8 cellular contexts compared by ENCODE assay signal in the genomic region with DNA sequence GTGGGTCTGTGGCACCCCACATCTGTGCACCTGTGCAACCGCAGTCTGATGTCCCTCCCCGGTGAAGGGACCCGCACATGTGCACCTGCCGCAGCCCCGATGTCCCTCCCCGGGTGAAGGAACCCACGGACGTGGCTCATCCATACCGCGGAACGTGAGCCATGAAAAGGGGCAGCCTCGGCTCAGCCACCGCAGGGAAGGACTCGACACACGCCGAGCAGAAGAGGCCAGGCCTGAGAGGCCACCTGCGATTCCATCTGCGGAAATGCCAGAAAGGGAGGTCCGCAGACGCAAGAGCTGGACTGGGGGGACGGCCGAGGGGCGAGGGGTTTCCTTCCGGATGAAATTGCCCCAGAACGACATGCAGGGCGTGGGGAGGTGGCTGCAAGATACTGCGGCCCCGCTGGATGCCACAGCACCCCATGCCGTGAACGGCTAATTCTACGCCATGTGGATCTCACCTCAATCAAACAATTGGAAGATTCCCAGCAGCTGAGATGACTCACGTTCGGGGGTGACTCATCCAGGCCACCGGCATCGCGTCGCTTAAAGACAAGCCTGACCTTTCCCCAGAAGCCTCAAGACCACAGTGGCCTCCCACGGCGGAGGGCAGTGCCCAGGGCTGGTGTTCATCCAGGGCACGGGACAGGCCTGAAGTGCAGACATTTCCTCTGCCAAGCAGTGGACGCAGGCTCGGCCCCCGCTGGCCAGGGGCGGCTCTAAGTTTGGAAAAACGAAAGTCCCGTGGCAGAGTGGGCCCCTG. TPM values are rescaled to one million over a fixed set of nuclear protein-coding genes. Genes with fewer than 3 reads are reported as not detected.
DNase-seq lines count a peak whose midpoint lies in the region; ATAC-seq and TF ChIP-seq lines count a peak whose summit lies in the region.

No MANE protein-coding gene starts in this region.

- intact Hi-C loops in mucosa of descending colon (cut with DNase I, micrococcal nuclease) (no loop called here), cardiac septum (cut with DNase I) (no loop called here)

- no peaks in the 10 kb centered on the region for H3K4me1 ChIP-seq in mucosa of descending colon (ENCODE audit: low read depth)

- no peaks in the 10 kb centered on the region for H3K36me3 ChIP-seq in mucosa of descending colon (ENCODE audit: low read depth)

- peak overlapping the region; percentile 48 for H3K4me3 Mint-ChIP-seq in activated naive CD8-positive, alpha-beta T cell treated with anti-CD3 and anti-CD28 coated beads, Interleukin-2, amount 50 U/mL, for 24 hours
- H3K4me3 Mint-ChIP-seq in stimulated activated naive CD8-positive, alpha-beta T cell treated with anti-CD3 and anti-CD28 coated beads, Interleukin-15, amount 100 ng/mL, for 72 hours, result peak overlapping the region; percentile 62 to 80

- H3K27ac Mint-ChIP-seq in activated naive CD8-positive, alpha-beta T cell treated with anti-CD3 and anti-CD28 coated beads, Interleukin-2, amount 50 U/mL, for 24 hours, result peak overlapping the region; percentile 82
- H3K27ac Mint-ChIP-seq in stimulated activated naive CD8-positive, alpha-beta T cell treated with anti-CD3 and anti-CD28 coated beads, Interleukin-15, amount 100 ng/mL, for 72 hours, result peak overlapping the region in 1 of 2 donors; percentile 42

- ATAC-seq in activated naive CD8-positive, alpha-beta T cell treated with anti-CD3 and anti-CD28 coated beads, Interleukin-2, amount 50 U/mL, for 24 hours, result peak; percentile 83
- ATAC-seq in mucosa of descending colon (peak; percentile 60), GM19023 (IDR thresholded peaks at IDR 0.05; ENCODE audit: unreplicated experiment) (no peak)
- ATAC-seq in stimulated activated naive CD8-positive, alpha-beta T cell treated with anti-CD3 and anti-CD28 coated beads, Interleukin-15, amount 100 ng/mL, for 72 hours, result peak; percentile 72

- DNase-seq in GM04503 (ENCODE audit: low read depth) (peak; percentile 25), SW 1271 (lab: John Stamatoyannopoulos, UW) (peak; percentile 44 to 76), mucosa of descending colon (peak in 1 of 3 donors; percentile 24), cardiac septum (ENCODE audit: low spot score) (no peak), D341Med (ENCODE audit: low spot score) (no peak)
- DNase-seq in activated naive CD8-positive, alpha-beta T cell treated with anti-CD3 and anti-CD28 coated beads, Interleukin-2, amount 50 U/mL, for 24 hours, result peak; percentile 89
- DNase-seq in stimulated activated naive CD8-positive, alpha-beta T cell treated with anti-CD3 and anti-CD28 coated beads, Interleukin-15, amount 100 ng/mL, for 72 hours, result peak; percentile 65 to 81

- H3K36me3 Mint-ChIP-seq in activated naive CD8-positive, alpha-beta T cell treated with anti-CD3 and anti-CD28 coated beads, Interleukin-2, amount 50 U/mL, for 24 hours (ENCODE audit: low read depth), result no peaks in the 10 kb centered on the region

- no peak overlapping the region for H3K4me3 ChIP-seq in mucosa of descending colon

- peaks cover 6% of the 10 kb centered on the region for H3K27me3 Mint-ChIP-seq in activated naive CD8-positive, alpha-beta T cell treated with anti-CD3 and anti-CD28 coated beads, Interleukin-2, amount 50 U/mL, for 24 hours
- peaks cover 19% of the 10 kb centered on the region for H3K27me3 Mint-ChIP-seq in stimulated activated naive CD8-positive, alpha-beta T cell treated with anti-CD3 and anti-CD28 coated beads, Interleukin-15, amount 100 ng/mL, for 72 hours

- no peaks in the 10 kb centered on the region for H3K9me3 ChIP-seq in mucosa of descending colon

- TF ChIP-seq CTCF in mucosa of descending colon (IDR thresholded peaks at IDR 0.05), result no peak

- H3K4me1 Mint-ChIP-seq in activated naive CD8-positive, alpha-beta T cell treated with anti-CD3 and anti-CD28 coated beads, Interleukin-2, amount 50 U/mL, for 24 hours, result peaks cover 56% of the 10 kb centered on the region
- H3K4me1 Mint-ChIP-seq in stimulated activated naive CD8-positive, alpha-beta T cell treated with anti-CD3 and anti-CD28 coated beads, Interleukin-15, amount 100 ng/mL, for 72 hours, result peaks cover 75% of the 10 kb centered on the region

- no peaks in the 10 kb centered on the region for H3K9me3 Mint-ChIP-seq in activated naive CD8-positive, alpha-beta T cell treated with anti-CD3 and anti-CD28 coated beads, Interleukin-2, amount 50 U/mL, for 24 hours
- no peaks in the 10 kb centered on the region for H3K9me3 Mint-ChIP-seq in stimulated activated naive CD8-positive, alpha-beta T cell treated with anti-CD3 and anti-CD28 coated beads, Interleukin-15, amount 100 ng/mL, for 72 hours

RNA-seq across cellular contexts. Expression of gene SOX8, which starts 21.0 kb away (rescaled TPM):
- 1 to 10 TPM in 1 of 3 donors, under 1 TPM in 2; 0.67 to 3.1 (median 0.75) TPM for total RNA-seq in mucosa of descending colon
- 1.8 TPM for total RNA-seq in cardiac septum

RNA-seq across cellular contexts. Expression of gene LMF1, which starts 31.8 kb away (rescaled TPM):
- 10 to 100 TPM; 16.4 to 26.5 (median 25.1) TPM for total RNA-seq in mucosa of descending colon
- total RNA-seq in cardiac septum, result 8.4 TPM

Comparison
In these comparisons a context has a peak if more than half of its experiments do, and no peak if none do; other contexts are left out.
1. DNase-seq: peak in GM04503 (single experiment), SW 1271 (2 of 2), activated naive CD8-positive, alpha-beta T cell treated with anti-CD3 and anti-CD28 coated beads, Interleukin-2, amount 50 U/mL, for 24 hours (single experiment) and stimulated activated naive CD8-positive, alpha-beta T cell treated with anti-CD3 and anti-CD28 coated beads, Interleukin-15, amount 100 ng/mL, for 72 hours (2 of 2); none in cardiac septum (single experiment) and D341Med (single experiment).